Comparison of ENCODE assay signal across 10 cellular contexts in genomic region chr1:162389021-162389818, GRCh38. TPM values are rescaled to one million over a fixed set of nuclear protein-coding genes. Genes with fewer than 3 reads are reported as not detected.
DNase-seq lines count a peak whose midpoint lies in the region; ATAC-seq and TF ChIP-seq lines count a peak whose summit lies in the region.
"Had no signal": no experiment of that assay in that cellular context is flagged by ENCODE, and none has a peak within 500 bp of the region (broad histone marks: within the 10 kb centered on the region; RNA-seq: fewer than 3 reads in every experiment).

No MANE protein-coding gene starts in this region.

- TF ChIP-seq POLR2A in GM18505 (IDR thresholded peaks at IDR 0.05; ENCODE audit: borderline replicate concordance, extremely low read depth, insufficient read depth, insufficient read length) = no peak

- DNase-seq in COLO668 (lab: John Stamatoyannopoulos, UW; ENCODE audit: unreplicated experiment) (peak; percentile 57), SK-N-MC (ENCODE audit: low read depth, low spot score) (no peak), kidney tubule cell (ENCODE audit: low spot score) (peak; percentile 75), C1 segment of cervical spinal cord (lab: John Stamatoyannopoulos, UW) (no peak)
- DNase-seq in activated T-cell treated with anti-CD3 and anti-CD28 coated beads, Interleukin-2, amount 50 U/mL, for 4 hours = no peak
- DNase-seq: aorta had no signal

- no peaks in the 10 kb centered on the region; the same call in 1 of the 2 replicates for H3K36me3 ChIP-seq in SK-N-MC (ENCODE audit: insufficient read depth, low read length)

- H3K9me3 ChIP-seq in SK-N-MC (ENCODE audit: low read depth, low read length) = no peaks in the 10 kb centered on the region

- ATAC-seq in HG03342 (IDR thresholded peaks at IDR 0.05; ENCODE audit: unreplicated experiment) (peak; percentile 49), GM18505 (IDR thresholded peaks at IDR 0.05; ENCODE audit: unreplicated experiment) (no peak), HG03571 (IDR thresholded peaks at IDR 0.05; ENCODE audit: unreplicated experiment) (no peak)
- no peak for ATAC-seq in activated T-cell treated with anti-CD3 and anti-CD28 coated beads, Interleukin-2, amount 50 U/mL, for 4 hours

- H3K4me1 Mint-ChIP-seq in activated T-cell treated with anti-CD3 and anti-CD28 coated beads, Interleukin-2, amount 50 U/mL, for 4 hours (ENCODE audit: low read depth) = peaks cover 3% of the 10 kb centered on the region

- H3K9me3 Mint-ChIP-seq in activated T-cell treated with anti-CD3 and anti-CD28 coated beads, Interleukin-2, amount 50 U/mL, for 4 hours = no peaks in the 10 kb centered on the region

- no peak overlapping the region for H3K4me3 Mint-ChIP-seq in activated T-cell treated with anti-CD3 and anti-CD28 coated beads, Interleukin-2, amount 50 U/mL, for 4 hours

- H3K9ac ChIP-seq in SK-N-MC (ENCODE audit: insufficient read length) = peak overlapping the region; percentile 13

- H3K4me3 ChIP-seq in SK-N-MC = no peak overlapping the region

- peaks cover 22% of the 10 kb centered on the region for H3K27me3 Mint-ChIP-seq in activated T-cell treated with anti-CD3 and anti-CD28 coated beads, Interleukin-2, amount 50 U/mL, for 4 hours (ENCODE audit: low read depth)

- no peaks in the 10 kb centered on the region for H3K36me3 Mint-ChIP-seq in activated T-cell treated with anti-CD3 and anti-CD28 coated beads, Interleukin-2, amount 50 U/mL, for 4 hours (ENCODE audit: insufficient read depth)

- peak overlapping the region; percentile 99 for H3K27ac ChIP-seq in SK-N-MC

RNA-seq across cellular contexts. Expression of gene C1orf226, which starts 7.7 kb away (rescaled TPM):
- total RNA-seq in activated T-cell treated with anti-CD3 and anti-CD28 coated beads, Interleukin-2, amount 50 U/mL, for 4 hours = under 1 TPM in 2 of 3 donors, not detected in 1; 0.10 to 0.11 TPM

RNA-seq across cellular contexts. Expression of gene SPATA46, which starts 12.6 kb away (rescaled TPM):
- total RNA-seq in activated T-cell treated with anti-CD3 and anti-CD28 coated beads, Interleukin-2, amount 50 U/mL, for 4 hours = not detected
- total RNA-seq: aorta, urinary bladder had no signal

RNA-seq across cellular contexts. Expression of gene SH2D1B, which starts 22.7 kb away (rescaled TPM):
- total RNA-seq in activated T-cell treated with anti-CD3 and anti-CD28 coated beads, Interleukin-2, amount 50 U/mL, for 4 hours = under 1 TPM in 1 of 3 donors, not detected in 2; 0.11 TPM

Comparison
In these comparisons a context has a peak if more than half of its experiments do, and no peak if none do; other contexts are left out.
1. DNase-seq: peak in COLO668 (single experiment) and kidney tubule cell (single experiment); none in SK-N-MC (single experiment), activated T-cell treated with anti-CD3 and anti-CD28 coated beads, Interleukin-2, amount 50 U/mL, for 4 hours (single experiment) and C1 segment of cervical spinal cord (0 of 14).